In the genomic region with DNA sequence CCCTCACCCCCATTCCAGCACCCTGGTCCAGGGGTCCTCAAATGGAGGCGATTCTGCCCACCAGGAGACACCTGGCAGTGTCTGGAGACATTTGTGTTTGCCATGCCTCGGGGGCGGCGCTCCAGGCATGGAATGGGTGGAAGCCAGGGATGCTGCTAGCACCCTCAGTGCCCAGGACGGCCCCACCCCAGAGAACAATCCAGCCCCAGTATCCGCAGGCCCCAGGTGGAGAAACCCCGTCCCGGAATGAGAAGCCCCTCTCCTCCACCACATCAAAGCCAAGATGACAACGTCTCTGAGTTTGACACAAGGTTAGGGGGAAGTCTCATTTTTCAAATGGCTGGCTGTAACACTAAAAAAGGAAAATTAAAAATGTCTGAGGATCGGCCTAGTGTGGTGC, we compare ENCODE assay signal across 15 cellular contexts.
"Had no signal": no experiment of that assay in that cellular context is flagged by ENCODE, and none has a peak within 500 bp of the region (broad histone marks: within the 10 kb centered on the region; RNA-seq: fewer than 3 reads in every experiment).

No MANE protein-coding gene starts in this region.

- H3K4me3 ChIP-seq: coronary artery, heart right ventricle, right atrium auricular region, stomach, thyroid gland had no signal

- H3K36me3 ChIP-seq: heart right ventricle, right atrium auricular region, stomach, thyroid gland had no signal

- H3K27me3 ChIP-seq: heart right ventricle, right atrium auricular region, stomach, thyroid gland had no signal

- H3K9me3 ChIP-seq: heart right ventricle, right atrium auricular region, stomach, thyroid gland had no signal

- H3K27ac ChIP-seq: coronary artery, heart right ventricle, thyroid gland had no signal

- DNase-seq: effector CD4-positive, alpha-beta T cell; endodermal cell; erythroblast; heart right ventricle; hypothalamus; kidney glomerular epithelial cell; mesendoderm; naive B cell; small intestine; stimulated activated CD4-positive, alpha-beta T cell treated with anti-CD3 and anti-CD28 coated beads, Interleukin-12 subunit alpha, Interleukin-12 subunit beta, amount 100 ng/mL, for 4 hours; stimulated activated naive CD4-positive, alpha-beta T cell; stomach; thyroid gland had no signal
